Comparison of ENCODE assay signal across 1 cellular context in the genomic region with DNA sequence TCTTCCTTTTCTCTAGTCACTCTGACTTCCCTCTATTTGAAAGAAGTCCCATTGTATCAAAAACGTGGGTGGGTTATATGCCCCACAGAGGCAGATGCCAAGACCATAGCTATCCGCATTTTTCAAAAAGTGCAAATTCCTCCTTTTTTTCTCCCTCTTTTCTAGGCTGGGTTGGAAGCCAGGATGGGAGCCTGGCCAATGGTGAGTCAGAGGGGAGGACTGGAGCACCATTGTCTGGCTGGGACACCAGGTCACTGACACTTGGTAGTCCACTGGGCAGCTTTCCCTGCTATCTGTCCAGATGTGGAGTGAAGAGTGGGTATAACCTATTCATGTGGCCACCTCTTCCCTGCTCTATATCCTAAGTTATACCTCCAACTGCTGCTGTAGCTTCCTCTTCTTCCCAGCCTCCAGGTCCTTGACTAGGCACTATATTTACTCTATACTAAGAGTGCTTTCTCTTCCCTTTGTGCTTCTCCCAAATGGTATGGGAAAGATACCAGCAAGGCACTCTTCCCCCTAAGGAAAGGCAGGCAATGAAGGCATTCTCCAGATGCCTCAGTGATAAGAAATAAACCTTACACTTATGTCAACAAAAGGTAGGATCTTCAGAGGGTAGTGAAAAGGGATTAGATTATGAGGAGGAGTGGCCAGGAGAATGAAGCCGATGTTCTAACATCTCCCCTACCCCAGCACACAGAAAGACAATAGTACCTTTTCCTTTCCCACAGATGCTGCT.
TF ChIP-seq lines count a peak whose summit lies in the region.

No MANE protein-coding gene starts in this region.

TF ChIP-seq in GM23338, 12 proteins besides CTCF, POLR2A, EP300 and RAD21 (continued from another document):
- TF ChIP-seq ZNF462 (CRISPR knock-in tag; IDR thresholded peaks at IDR 0.05), result no peak
